1 cellular context compared by ENCODE assay signal in the genomic region with DNA sequence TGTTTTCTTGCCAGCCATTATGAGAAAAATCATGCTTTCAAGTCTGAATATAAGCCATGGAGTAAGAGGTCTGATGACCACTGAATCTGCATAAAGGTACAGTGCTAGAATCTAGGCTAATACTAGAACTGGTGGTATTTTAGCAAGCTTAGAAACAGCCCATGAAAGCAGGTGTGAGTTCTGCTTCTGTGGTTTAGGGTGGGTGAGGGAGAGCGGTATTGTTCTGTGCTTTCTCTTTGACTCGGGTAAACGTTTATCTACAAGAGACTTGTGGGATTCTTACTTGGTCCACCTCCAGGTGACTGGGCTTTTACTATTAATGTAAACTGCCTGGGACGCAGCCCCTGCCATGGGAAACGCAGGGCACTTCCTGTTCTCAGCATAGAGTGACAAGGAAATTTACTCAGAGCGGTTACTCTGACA.
TF ChIP-seq lines count a peak whose summit lies in the region.

No MANE protein-coding gene starts in this region.

TF ChIP-seq in GM12878, 131 proteins besides CTCF, POLR2A, EP300 and RAD21 (continued from another document and continues in another):
- TF ChIP-seq, protein P1, sequence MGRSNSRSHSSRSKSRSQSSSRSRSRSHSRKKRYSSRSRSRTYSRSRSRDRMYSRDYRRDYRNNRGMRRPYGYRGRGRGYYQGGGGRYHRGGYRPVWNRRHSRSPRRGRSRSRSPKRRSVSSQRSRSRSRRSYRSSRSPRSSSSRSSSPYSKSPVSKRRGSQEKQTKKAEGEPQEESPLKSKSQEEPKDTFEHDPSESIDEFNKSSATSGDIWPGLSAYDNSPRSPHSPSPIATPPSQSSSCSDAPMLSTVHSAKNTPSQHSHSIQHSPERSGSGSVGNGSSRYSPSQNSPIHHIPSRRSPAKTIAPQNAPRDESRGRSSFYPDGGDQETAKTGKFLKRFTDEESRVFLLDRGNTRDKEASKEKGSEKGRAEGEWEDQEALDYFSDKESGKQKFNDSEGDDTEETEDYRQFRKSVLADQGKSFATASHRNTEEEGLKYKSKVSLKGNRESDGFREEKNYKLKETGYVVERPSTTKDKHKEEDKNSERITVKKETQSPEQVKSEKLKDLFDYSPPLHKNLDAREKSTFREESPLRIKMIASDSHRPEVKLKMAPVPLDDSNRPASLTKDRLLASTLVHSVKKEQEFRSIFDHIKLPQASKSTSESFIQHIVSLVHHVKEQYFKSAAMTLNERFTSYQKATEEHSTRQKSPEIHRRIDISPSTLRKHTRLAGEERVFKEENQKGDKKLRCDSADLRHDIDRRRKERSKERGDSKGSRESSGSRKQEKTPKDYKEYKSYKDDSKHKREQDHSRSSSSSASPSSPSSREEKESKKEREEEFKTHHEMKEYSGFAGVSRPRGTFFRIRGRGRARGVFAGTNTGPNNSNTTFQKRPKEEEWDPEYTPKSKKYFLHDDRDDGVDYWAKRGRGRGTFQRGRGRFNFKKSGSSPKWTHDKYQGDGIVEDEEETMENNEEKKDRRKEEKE (IDR thresholded peaks at IDR 0.05): no peak
- TF ChIP-seq BCL11A (IDR thresholded peaks at IDR 0.05; ENCODE audit: low read depth, low read length) (peak; percentile 77; the same call in 1 of the 2 replicates), SUZ12 (IDR thresholded peaks at IDR 0.05; ENCODE audit: unreplicated experiment) (no peak), JUNB (IDR thresholded peaks at IDR 0.05) (peak; percentile 69), POLR2AphosphoS2 (IDR thresholded peaks at IDR 0.05; ENCODE audit: low read depth, low read length) (no peak), NFYA (IDR thresholded peaks at IDR 0.05; ENCODE audit: borderline replicate concordance, low read depth, low read length) (no peak), NR2C2 (IDR thresholded peaks at IDR 0.05; ENCODE audit: borderline replicate concordance, control insufficient read depth, insufficient read length, low read depth) (no peak), MYB (IDR thresholded peaks at IDR 0.05; ENCODE audit: borderline replicate concordance, low read depth, low read length) (0 out of 2 replicates have a peak, but pooled peaks have one; percentile 20), IKZF1 (conservative IDR thresholded peaks at IDR 0.05) (peak; percentile 54), MYC (IDR thresholded peaks at IDR 0.05; ENCODE audit: insufficient read depth, insufficient read length, insufficient replicate concordance, low read length, severe bottlenecking) (no peak), NFXL1 (IDR thresholded peaks at IDR 0.05; ENCODE audit: borderline replicate concordance) (no peak), BMI1 (IDR thresholded peaks at IDR 0.05; ENCODE audit: borderline replicate concordance) (no peak; the same call in 1 of the 2 replicates), CBX5 (IDR thresholded peaks at IDR 0.05; ENCODE audit: low read depth) (peak; percentile 83; the same call in 1 of the 2 replicates), LARP7 (IDR thresholded peaks at IDR 0.05) (no peak), NBN (IDR thresholded peaks at IDR 0.05) (peak; percentile 74; the same call in 1 of the 2 replicates), RB1 (IDR thresholded peaks at IDR 0.05; ENCODE audit: borderline replicate concordance) (no peak), TBL1XR1 (IDR thresholded peaks at IDR 0.05; ENCODE audit: low read depth, low read length) (no peak; the same call in 1 of the 2 replicates), TCF12 (IDR thresholded peaks at IDR 0.05; ENCODE audit: low read depth, low read length) (peak; percentile 94), STAT1 (conservative IDR thresholded peaks at IDR 0.05) (no peak), TARDBP (IDR thresholded peaks at IDR 0.05; ENCODE audit: borderline replicate concordance) (no peak), SP1 (IDR thresholded peaks at IDR 0.05; ENCODE audit: low read depth, low read length) (peak; percentile 56), RAD51 (IDR thresholded peaks at IDR 0.05) (no peak), RUNX3 (IDR thresholded peaks at IDR 0.05; ENCODE audit: low read length) (peak; percentile 97), RELA (IDR thresholded peaks at IDR 0.05; ENCODE audit: borderline replicate concordance, partially characterized antibody) (no peak), CREM (IDR thresholded peaks at IDR 0.05; ENCODE audit: low read depth) (peak; percentile 53; the same call in 1 of the 2 replicates), ASH2L (IDR thresholded peaks at IDR 0.05; ENCODE audit: borderline replicate concordance, low read depth) (no peak), PAX8 (IDR thresholded peaks at IDR 0.05) (no peak), ETV6 (conservative IDR thresholded peaks at IDR 0.05 in 1 of 2, IDR thresholded peaks at IDR 0.05 in 1 of 2; ENCODE audit: borderline replicate concordance in 1 of 2, low read depth in 1 of 2) (peak in 1 of 2 experiments; percentile 69; a peak in 1 of 4 replicates), ZBED1 (IDR thresholded peaks at IDR 0.05; ENCODE audit: borderline replicate concordance) (peak; percentile 54; the same call in 1 of the 2 replicates), NFIC (IDR thresholded peaks at IDR 0.05; ENCODE audit: low read depth, low read length) (peak; percentile 63), BRCA1 (IDR thresholded peaks at IDR 0.05; ENCODE audit: low read depth, low read length) (no peak), SMC3 (IDR thresholded peaks at IDR 0.05; ENCODE audit: borderline replicate concordance, low read length) (peak; percentile 26; the same call in 1 of the 2 replicates), MTA2 (IDR thresholded peaks at IDR 0.05; ENCODE audit: low read depth) (peak; percentile 82), IRF4 (IDR thresholded peaks at IDR 0.05; ENCODE audit: low read depth, low read length) (peak; percentile 86), MTA3 (IDR thresholded peaks at IDR 0.05; ENCODE audit: borderline replicate concordance, low read length) (0 out of 2 replicates have a peak, but pooled peaks have one; percentile 30), NR2C1 (IDR thresholded peaks at IDR 0.05) (no peak), RFX5 (IDR thresholded peaks at IDR 0.05; ENCODE audit: low read depth, low read length) (no peak), CBFB (IDR thresholded peaks at IDR 0.05; ENCODE audit: low read depth) (peak; percentile 88), RBBP5 (conservative IDR thresholded peaks at IDR 0.05) (no peak), GATAD2B (conservative IDR thresholded peaks at IDR 0.05; ENCODE audit: low read depth) (peak; percentile 91)
- TF ChIP-seq, protein P2, sequence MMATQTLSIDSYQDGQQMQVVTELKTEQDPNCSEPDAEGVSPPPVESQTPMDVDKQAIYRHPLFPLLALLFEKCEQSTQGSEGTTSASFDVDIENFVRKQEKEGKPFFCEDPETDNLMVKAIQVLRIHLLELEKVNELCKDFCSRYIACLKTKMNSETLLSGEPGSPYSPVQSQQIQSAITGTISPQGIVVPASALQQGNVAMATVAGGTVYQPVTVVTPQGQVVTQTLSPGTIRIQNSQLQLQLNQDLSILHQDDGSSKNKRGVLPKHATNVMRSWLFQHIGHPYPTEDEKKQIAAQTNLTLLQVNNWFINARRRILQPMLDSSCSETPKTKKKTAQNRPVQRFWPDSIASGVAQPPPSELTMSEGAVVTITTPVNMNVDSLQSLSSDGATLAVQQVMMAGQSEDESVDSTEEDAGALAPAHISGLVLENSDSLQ (IDR thresholded peaks at IDR 0.05): peak; percentile 45
- TF ChIP-seq, protein P3, sequence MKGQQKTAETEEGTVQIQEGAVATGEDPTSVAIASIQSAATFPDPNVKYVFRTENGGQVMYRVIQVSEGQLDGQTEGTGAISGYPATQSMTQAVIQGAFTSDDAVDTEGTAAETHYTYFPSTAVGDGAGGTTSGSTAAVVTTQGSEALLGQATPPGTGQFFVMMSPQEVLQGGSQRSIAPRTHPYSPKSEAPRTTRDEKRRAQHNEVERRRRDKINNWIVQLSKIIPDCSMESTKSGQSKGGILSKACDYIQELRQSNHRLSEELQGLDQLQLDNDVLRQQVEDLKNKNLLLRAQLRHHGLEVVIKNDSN (IDR thresholded peaks at IDR 0.05; ENCODE audit: borderline replicate concordance, extremely low read length, insufficient read depth, low read depth, low read length): no peak
- TF ChIP-seq, protein P4, sequence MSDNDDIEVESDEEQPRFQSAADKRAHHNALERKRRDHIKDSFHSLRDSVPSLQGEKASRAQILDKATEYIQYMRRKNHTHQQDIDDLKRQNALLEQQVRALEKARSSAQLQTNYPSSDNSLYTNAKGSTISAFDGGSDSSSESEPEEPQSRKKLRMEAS (IDR thresholded peaks at IDR 0.05; ENCODE audit: low read depth, low read length): no peak
- TF ChIP-seq, protein P5, sequence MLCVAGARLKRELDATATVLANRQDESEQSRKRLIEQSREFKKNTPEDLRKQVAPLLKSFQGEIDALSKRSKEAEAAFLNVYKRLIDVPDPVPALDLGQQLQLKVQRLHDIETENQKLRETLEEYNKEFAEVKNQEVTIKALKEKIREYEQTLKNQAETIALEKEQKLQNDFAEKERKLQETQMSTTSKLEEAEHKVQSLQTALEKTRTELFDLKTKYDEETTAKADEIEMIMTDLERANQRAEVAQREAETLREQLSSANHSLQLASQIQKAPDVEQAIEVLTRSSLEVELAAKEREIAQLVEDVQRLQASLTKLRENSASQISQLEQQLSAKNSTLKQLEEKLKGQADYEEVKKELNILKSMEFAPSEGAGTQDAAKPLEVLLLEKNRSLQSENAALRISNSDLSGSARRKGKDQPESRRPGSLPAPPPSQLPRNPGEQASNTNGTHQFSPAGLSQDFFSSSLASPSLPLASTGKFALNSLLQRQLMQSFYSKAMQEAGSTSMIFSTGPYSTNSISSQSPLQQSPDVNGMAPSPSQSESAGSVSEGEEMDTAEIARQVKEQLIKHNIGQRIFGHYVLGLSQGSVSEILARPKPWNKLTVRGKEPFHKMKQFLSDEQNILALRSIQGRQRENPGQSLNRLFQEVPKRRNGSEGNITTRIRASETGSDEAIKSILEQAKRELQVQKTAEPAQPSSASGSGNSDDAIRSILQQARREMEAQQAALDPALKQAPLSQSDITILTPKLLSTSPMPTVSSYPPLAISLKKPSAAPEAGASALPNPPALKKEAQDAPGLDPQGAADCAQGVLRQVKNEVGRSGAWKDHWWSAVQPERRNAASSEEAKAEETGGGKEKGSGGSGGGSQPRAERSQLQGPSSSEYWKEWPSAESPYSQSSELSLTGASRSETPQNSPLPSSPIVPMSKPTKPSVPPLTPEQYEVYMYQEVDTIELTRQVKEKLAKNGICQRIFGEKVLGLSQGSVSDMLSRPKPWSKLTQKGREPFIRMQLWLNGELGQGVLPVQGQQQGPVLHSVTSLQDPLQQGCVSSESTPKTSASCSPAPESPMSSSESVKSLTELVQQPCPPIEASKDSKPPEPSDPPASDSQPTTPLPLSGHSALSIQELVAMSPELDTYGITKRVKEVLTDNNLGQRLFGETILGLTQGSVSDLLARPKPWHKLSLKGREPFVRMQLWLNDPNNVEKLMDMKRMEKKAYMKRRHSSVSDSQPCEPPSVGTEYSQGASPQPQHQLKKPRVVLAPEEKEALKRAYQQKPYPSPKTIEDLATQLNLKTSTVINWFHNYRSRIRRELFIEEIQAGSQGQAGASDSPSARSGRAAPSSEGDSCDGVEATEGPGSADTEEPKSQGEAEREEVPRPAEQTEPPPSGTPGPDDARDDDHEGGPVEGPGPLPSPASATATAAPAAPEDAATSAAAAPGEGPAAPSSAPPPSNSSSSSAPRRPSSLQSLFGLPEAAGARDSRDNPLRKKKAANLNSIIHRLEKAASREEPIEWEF (IDR thresholded peaks at IDR 0.05; ENCODE audit: insufficient replicate concordance, low read depth, low read length): peak; percentile 95
- TF ChIP-seq, protein P6, sequence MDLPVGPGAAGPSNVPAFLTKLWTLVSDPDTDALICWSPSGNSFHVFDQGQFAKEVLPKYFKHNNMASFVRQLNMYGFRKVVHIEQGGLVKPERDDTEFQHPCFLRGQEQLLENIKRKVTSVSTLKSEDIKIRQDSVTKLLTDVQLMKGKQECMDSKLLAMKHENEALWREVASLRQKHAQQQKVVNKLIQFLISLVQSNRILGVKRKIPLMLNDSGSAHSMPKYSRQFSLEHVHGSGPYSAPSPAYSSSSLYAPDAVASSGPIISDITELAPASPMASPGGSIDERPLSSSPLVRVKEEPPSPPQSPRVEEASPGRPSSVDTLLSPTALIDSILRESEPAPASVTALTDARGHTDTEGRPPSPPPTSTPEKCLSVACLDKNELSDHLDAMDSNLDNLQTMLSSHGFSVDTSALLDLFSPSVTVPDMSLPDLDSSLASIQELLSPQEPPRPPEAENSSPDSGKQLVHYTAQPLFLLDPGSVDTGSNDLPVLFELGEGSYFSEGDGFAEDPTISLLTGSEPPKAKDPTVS (IDR thresholded peaks at IDR 0.05; ENCODE audit: low read depth, low read length): no peak
- TF ChIP-seq, protein P7, sequence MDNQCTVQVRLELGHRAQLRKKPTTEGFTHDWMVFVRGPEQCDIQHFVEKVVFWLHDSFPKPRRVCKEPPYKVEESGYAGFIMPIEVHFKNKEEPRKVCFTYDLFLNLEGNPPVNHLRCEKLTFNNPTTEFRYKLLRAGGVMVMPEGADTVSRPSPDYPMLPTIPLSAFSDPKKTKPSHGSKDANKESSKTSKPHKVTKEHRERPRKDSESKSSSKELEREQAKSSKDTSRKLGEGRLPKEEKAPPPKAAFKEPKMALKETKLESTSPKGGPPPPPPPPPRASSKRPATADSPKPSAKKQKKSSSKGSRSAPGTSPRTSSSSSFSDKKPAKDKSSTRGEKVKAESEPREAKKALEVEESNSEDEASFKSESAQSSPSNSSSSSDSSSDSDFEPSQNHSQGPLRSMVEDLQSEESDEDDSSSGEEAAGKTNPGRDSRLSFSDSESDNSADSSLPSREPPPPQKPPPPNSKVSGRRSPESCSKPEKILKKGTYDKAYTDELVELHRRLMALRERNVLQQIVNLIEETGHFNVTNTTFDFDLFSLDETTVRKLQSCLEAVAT (IDR thresholded peaks at IDR 0.05): peak; percentile 77; the same call in 1 of the 2 replicates
- TF ChIP-seq, protein P8, sequence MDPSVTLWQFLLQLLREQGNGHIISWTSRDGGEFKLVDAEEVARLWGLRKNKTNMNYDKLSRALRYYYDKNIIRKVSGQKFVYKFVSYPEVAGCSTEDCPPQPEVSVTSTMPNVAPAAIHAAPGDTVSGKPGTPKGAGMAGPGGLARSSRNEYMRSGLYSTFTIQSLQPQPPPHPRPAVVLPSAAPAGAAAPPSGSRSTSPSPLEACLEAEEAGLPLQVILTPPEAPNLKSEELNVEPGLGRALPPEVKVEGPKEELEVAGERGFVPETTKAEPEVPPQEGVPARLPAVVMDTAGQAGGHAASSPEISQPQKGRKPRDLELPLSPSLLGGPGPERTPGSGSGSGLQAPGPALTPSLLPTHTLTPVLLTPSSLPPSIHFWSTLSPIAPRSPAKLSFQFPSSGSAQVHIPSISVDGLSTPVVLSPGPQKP (IDR thresholded peaks at IDR 0.05; ENCODE audit: low read depth, low read length): no peak
- TF ChIP-seq, protein P9, sequence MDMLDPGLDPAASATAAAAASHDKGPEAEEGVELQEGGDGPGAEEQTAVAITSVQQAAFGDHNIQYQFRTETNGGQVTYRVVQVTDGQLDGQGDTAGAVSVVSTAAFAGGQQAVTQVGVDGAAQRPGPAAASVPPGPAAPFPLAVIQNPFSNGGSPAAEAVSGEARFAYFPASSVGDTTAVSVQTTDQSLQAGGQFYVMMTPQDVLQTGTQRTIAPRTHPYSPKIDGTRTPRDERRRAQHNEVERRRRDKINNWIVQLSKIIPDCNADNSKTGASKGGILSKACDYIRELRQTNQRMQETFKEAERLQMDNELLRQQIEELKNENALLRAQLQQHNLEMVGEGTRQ (IDR thresholded peaks at IDR 0.05; ENCODE audit: borderline replicate concordance, low read depth, low read length): no peak
